15 cellular contexts compared by ENCODE assay signal in genomic region chr2:104858325-104858978, GRCh38.
DNase-seq lines count a peak whose midpoint lies in the region; ATAC-seq and FAIRE-seq lines count a peak whose summit lies in the region.
"Had no signal": no experiment of that assay in that cellular context is flagged by ENCODE, and none has a peak within 500 bp of the region (broad histone marks: within the 10 kb centered on the region; RNA-seq: fewer than 3 reads in every experiment).

No MANE protein-coding gene starts in this region.

- FAIRE-seq in islet of Langerhans (lab: Jason Lieb, UNC), result peak; percentile 69
- FAIRE-seq: A549 had no signal

- H3K27ac ChIP-seq in angular gyrus (ENCODE audit: low read depth, low read length), result peak overlapping the region; percentile 71
- H3K27ac ChIP-seq: A549, VCaP had no signal

- ATAC-seq in HG02571 (IDR thresholded peaks at IDR 0.05; ENCODE audit: unreplicated experiment), result no peak
- no peak for ATAC-seq in HG03378 (IDR thresholded peaks at IDR 0.05; ENCODE audit: unreplicated experiment)
- ATAC-seq: A549, T-cell had no signal

- DNase-seq in NCI-H82 treated with DMSO at 0.1 percent for 48 hours (lab: John Stamatoyannopoulos, UW; ENCODE audit: unreplicated experiment), result peak; percentile 17
- no peak for DNase-seq in NCI-H82 (lab: John Stamatoyannopoulos, UW)
- DNase-seq in retina, result peak; percentile 9
- DNase-seq in DMS79 treated with DMSO at 0.1 percent for 48 hours (lab: John Stamatoyannopoulos, UW), result no peak
- DNase-seq: aorta; CD4-positive, CD25-positive, alpha-beta regulatory T cell; NCI-H1436 treated with DMSO at 0.1 percent for 48 hours; NCI-H226; T-cell had no signal

Comparison
In these comparisons a context has a peak if more than half of its experiments do, and no peak if none do; other contexts are left out.
1. DNase-seq: peak in NCI-H82 treated with DMSO at 0.1 percent for 48 hours (single experiment) and retina (single experiment); none in NCI-H82 (single experiment) and DMS79 treated with DMSO at 0.1 percent for 48 hours (single experiment).